Comparison of ENCODE assay signal across 1 cellular context in the genomic region with DNA sequence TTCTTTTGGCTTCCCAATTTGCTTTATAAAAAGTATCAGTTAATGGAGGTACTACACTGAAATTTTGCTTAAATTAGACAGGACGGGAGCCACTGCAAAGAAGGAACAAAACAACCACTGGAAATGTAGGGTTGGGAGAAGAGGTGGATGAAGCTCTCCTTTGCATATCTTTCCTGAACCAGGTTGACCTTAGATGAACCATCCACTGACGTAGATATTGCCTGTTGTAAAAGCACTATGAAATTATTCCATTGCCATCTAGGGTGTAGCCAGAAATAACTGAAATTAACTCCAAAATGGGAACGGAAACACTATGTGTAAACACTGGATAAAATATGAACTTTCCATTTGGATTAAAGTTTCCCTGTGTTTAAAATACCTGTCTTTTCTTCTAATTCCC.
TF ChIP-seq lines count a peak whose summit lies in the region.

No MANE protein-coding gene starts in this region.

TF ChIP-seq in GM23338, 12 proteins besides CTCF, POLR2A, EP300 and RAD21 (continued from another document):
- TF ChIP-seq, protein P1, sequence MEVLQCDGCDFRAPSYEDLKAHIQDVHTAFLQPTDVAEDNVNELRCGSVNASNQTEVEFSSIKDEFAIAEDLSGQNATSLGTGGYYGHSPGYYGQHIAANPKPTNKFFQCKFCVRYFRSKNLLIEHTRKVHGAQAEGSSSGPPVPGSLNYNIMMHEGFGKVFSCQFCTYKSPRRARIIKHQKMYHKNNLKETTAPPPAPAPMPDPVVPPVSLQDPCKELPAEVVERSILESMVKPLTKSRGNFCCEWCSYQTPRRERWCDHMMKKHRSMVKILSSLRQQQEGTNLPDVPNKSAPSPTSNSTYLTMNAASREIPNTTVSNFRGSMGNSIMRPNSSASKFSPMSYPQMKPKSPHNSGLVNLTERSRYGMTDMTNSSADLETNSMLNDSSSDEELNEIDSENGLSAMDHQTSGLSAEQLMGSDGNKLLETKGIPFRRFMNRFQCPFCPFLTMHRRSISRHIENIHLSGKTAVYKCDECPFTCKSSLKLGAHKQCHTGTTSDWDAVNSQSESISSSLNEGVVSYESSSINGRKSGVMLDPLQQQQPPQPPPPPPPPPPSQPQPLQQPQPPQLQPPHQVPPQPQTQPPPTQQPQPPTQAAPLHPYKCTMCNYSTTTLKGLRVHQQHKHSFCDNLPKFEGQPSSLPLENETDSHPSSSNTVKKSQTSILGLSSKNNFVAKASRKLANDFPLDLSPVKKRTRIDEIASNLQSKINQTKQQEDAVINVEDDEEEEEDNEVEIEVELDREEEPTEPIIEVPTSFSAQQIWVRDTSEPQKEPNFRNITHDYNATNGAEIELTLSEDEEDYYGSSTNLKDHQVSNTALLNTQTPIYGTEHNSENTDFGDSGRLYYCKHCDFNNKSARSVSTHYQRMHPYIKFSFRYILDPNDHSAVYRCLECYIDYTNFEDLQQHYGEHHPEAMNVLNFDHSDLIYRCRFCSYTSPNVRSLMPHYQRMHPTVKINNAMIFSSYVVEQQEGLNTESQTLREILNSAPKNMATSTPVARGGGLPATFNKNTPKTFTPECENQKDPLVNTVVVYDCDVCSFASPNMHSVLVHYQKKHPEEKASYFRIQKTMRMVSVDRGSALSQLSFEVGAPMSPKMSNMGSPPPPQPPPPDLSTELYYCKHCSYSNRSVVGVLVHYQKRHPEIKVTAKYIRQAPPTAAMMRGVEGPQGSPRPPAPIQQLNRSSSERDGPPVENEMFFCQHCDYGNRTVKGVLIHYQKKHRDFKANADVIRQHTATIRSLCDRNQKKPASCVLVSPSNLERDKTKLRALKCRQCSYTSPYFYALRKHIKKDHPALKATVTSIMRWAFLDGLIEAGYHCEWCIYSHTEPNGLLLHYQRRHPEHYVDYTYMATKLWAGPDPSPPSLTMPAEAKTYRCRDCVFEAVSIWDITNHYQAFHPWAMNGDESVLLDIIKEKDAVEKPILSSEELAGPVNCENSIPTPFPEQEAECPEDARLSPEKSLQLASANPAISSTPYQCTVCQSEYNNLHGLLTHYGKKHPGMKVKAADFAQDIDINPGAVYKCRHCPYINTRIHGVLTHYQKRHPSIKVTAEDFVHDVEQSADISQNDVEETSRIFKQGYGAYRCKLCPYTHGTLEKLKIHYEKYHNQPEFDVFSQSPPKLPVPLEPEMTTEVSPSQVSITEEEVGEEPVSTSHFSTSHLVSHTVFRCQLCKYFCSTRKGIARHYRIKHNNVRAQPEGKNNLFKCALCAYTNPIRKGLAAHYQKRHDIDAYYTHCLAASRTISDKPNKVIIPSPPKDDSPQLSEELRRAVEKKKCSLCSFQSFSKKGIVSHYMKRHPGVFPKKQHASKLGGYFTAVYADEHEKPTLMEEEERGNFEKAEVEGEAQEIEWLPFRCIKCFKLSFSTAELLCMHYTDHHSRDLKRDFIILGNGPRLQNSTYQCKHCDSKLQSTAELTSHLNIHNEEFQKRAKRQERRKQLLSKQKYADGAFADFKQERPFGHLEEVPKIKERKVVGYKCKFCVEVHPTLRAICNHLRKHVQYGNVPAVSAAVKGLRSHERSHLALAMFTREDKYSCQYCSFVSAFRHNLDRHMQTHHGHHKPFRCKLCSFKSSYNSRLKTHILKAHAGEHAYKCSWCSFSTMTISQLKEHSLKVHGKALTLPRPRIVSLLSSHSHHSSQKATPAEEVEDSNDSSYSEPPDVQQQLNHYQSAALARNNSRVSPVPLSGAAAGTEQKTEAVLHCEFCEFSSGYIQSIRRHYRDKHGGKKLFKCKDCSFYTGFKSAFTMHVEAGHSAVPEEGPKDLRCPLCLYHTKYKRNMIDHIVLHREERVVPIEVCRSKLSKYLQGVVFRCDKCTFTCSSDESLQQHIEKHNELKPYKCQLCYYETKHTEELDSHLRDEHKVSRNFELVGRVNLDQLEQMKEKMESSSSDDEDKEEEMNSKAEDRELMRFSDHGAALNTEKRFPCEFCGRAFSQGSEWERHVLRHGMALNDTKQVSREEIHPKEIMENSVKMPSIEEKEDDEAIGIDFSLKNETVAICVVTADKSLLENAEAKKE (CRISPR knock-in tag; IDR thresholded peaks at IDR 0.05), result no peak
- TF ChIP-seq REST (IDR thresholded peaks at IDR 0.05; ENCODE audit: unreplicated experiment) (no peak), NANOG (IDR thresholded peaks at IDR 0.05; ENCODE audit: borderline replicate concordance) (no peak), STAT1 (IDR thresholded peaks at IDR 0.05; ENCODE audit: unreplicated experiment) (no peak), POLR2AphosphoS5 (IDR thresholded peaks at IDR 0.05; ENCODE audit: low read depth) (no peak), JUNB (IDR thresholded peaks at IDR 0.05; ENCODE audit: unreplicated experiment) (no peak), EZH2 (IDR thresholded peaks at IDR 0.05; ENCODE audit: low read depth, unreplicated experiment) (no peak), EZH2phosphoT487 (IDR thresholded peaks at IDR 0.05; ENCODE audit: unreplicated experiment) (no peak), CREB1 (CRISPR knock-in tag; IDR thresholded peaks at IDR 0.05; ENCODE audit: low read depth) (no peak)
- TF ChIP-seq, protein P2, sequence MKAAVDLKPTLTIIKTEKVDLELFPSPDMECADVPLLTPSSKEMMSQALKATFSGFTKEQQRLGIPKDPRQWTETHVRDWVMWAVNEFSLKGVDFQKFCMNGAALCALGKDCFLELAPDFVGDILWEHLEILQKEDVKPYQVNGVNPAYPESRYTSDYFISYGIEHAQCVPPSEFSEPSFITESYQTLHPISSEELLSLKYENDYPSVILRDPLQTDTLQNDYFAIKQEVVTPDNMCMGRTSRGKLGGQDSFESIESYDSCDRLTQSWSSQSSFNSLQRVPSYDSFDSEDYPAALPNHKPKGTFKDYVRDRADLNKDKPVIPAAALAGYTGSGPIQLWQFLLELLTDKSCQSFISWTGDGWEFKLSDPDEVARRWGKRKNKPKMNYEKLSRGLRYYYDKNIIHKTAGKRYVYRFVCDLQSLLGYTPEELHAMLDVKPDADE (IDR thresholded peaks at IDR 0.05), result no peak
TF ChIP-seq in GM23338: peak in this region for 0.
